In the genomic region with DNA sequence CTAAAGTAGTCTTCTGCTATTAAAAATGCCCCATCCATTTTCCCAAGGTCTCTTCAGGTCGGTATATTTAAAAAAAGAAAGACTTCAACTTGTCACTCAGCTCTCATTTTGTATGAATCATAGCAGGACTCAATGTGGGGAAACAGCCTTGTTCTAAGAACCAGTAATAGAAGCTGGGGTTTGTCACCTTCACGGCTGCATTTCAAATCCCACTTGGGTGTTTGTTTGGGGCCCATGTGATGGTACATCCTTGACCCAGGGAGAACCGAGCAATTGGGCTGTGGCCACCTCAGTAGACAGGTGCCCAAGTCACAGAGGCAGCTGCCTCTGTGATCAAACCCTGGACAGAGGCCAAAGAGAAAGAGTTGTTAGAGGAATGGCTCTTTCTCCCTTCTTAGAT, we compare ENCODE assay signal across 12 cellular contexts.
DNase-seq lines count a peak whose midpoint lies in the region; ATAC-seq, FAIRE-seq and TF ChIP-seq lines count a peak whose summit lies in the region.
"Had no signal": no experiment of that assay in that cellular context is flagged by ENCODE, and none has a peak within 500 bp of the region (broad histone marks: within the 10 kb centered on the region; RNA-seq: fewer than 3 reads in every experiment).

No MANE protein-coding gene starts in this region.

- no peaks in the 10 kb centered on the region for H3K36me3 ChIP-seq in bronchial epithelial cell (ENCODE audit: control insufficient read depth, insufficient read depth, low read length)
- H3K36me3 ChIP-seq: colonic mucosa, lower lobe of right lung had no signal

- no peak for FAIRE-seq in bronchial epithelial cell (lab: Jason Lieb, UNC)
- FAIRE-seq: frontal cortex had no signal

- peak; percentile 16 for DNase-seq in G401 (ENCODE audit: low spot score)
- peak; percentile 46 for DNase-seq in bronchial epithelial cell (ENCODE audit: low read depth)
- DNase-seq in KBM-7 = no peak
- DNase-seq in DMS53 treated with DMSO at 0.1 percent for 48 hours (lab: John Stamatoyannopoulos, UW; ENCODE audit: unreplicated experiment) = no peak
- DNase-seq in NOMO-1 (lab: John Stamatoyannopoulos, UW; ENCODE audit: unreplicated experiment in 2 of 2) = no peak
- DNase-seq: colonic mucosa, lower lobe of right lung, T1000 had no signal

- peak; percentile 71 for ATAC-seq in GM19043 (IDR thresholded peaks at IDR 0.05; ENCODE audit: low read depth, unreplicated experiment)
- ATAC-seq in HG03354 (IDR thresholded peaks at IDR 0.05; ENCODE audit: poor library complexity, severe bottlenecking, unreplicated experiment) = peak; percentile 50
- ATAC-seq in GM18505 (IDR thresholded peaks at IDR 0.05; ENCODE audit: unreplicated experiment) = no peak

- no peak for TF ChIP-seq POLR2A in GM18505 (IDR thresholded peaks at IDR 0.05; ENCODE audit: borderline replicate concordance, extremely low read depth, insufficient read depth, insufficient read length)

- no peaks in the 10 kb centered on the region for H3K27me3 ChIP-seq in bronchial epithelial cell (ENCODE audit: control insufficient read depth, insufficient read depth, low read length)
- H3K27me3 ChIP-seq: colonic mucosa had no signal

- H3K4me3 ChIP-seq in bronchial epithelial cell (ENCODE audit: low read depth, low read length) = no peak overlapping the region
- H3K4me3 ChIP-seq: colonic mucosa, lower lobe of right lung had no signal

- no peak for TF ChIP-seq CTCF in bronchial epithelial cell (IDR thresholded peaks at IDR 0.05; ENCODE audit: insufficient read depth, low read length, severe bottlenecking)

- in situ Hi-C loops in G401 (cut with HindIII; ENCODE audit: low sequenced_read_pairs) = no loop called here
- in situ Hi-C loops in KBM-7 (cut with MboI; ENCODE audit: low pct_unique_long_range_greater_than_20kb, low sequenced_read_pairs) = loop anchor here (25.0 kb wide), 1 partner anchor 339 kb away; no protein-coding TSS in a partner anchor

Comparison
In these comparisons a context has a peak if more than half of its experiments do, and no peak if none do; other contexts are left out.
1. DNase-seq: peak in G401 (single experiment) and bronchial epithelial cell (single experiment); none in KBM-7 (single experiment), DMS53 treated with DMSO at 0.1 percent for 48 hours (single experiment) and NOMO-1 (0 of 2).